Comparison of ENCODE assay signal across 16 cellular contexts in the genomic region with DNA sequence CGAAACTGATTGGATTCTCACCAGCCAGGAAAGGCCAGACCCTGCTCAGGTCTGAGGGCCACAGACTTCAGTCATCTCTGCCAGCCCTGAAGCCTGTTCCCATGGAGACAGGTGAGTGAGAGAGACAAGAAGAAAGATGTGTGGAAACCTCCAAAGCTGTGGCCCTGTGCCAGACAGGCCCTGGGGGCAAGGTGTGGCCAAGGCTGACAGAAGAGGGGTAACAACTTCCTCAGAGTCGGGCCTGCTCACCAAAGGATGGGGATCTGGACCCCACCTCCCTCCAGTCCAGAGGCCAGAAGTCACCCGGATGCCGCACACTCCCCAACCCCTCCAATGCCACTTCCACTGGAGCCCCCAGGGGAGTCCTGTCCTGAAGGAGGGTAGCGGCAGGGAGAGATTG.
DNase-seq lines count a peak whose midpoint lies in the region; ATAC-seq and TF ChIP-seq lines count a peak whose summit lies in the region.
"Had no signal": no experiment of that assay in that cellular context is flagged by ENCODE, and none has a peak within 500 bp of the region (broad histone marks: within the 10 kb centered on the region; RNA-seq: fewer than 3 reads in every experiment).

No MANE protein-coding gene starts in this region.

- no peak for TF ChIP-seq CTCF in transverse colon (IDR thresholded peaks at IDR 0.05)

- no peaks in the 10 kb centered on the region for H3K36me3 ChIP-seq in transverse colon
- H3K36me3 ChIP-seq: heart right ventricle, right atrium auricular region had no signal

- no peak overlapping the region for H3K4me3 ChIP-seq in transverse colon

- no peak overlapping the region for H3K27ac ChIP-seq in transverse colon
- H3K27ac ChIP-seq: heart right ventricle, right atrium auricular region had no signal

- intact Hi-C loops in transverse colon (cut with DNase I; ENCODE audit: low total_unique reads) = no loop called here

- TF ChIP-seq EP300 in transverse colon (IDR thresholded peaks at IDR 0.05; ENCODE audit: low read depth) = no peak

- peaks cover 5 to 11% (median 11%) of the 10 kb centered on the region in 4 donors for H3K4me1 ChIP-seq in transverse colon

- WGBS in transverse colon (ENCODE audit: low coverage in 1 of 2), 2 donors = 78% methylated on average over 5 of the region's 5 CpGs; no CpG with 5 or more reads in 1 of the 2 donors

- H3K9me3 ChIP-seq in transverse colon = no peaks in the 10 kb centered on the region
- H3K9me3 ChIP-seq: heart right ventricle, right atrium auricular region had no signal

- in situ Hi-C loops in transverse colon (cut with MboI; ENCODE audit: low pct_ligation_motif_present in 1 of 4, low pct_unique_long_range_greater_than_20kb in 1 of 4, low sequenced_read_pairs in 3 of 4) = loop anchor here in 1 of 4 donors (25.0 kb wide), 1 partner anchor 1837 kb away; a partner anchor contains a TSS

- peaks cover 40% of the 10 kb centered on the region for H3K27me3 ChIP-seq in transverse colon
- H3K27me3 ChIP-seq: right atrium auricular region had no signal

- ATAC-seq in HG03342 (IDR thresholded peaks at IDR 0.05; ENCODE audit: unreplicated experiment) = no peak
- ATAC-seq: naive thymus-derived CD4-positive, alpha-beta T cell had no signal

- DNase-seq in COR-L47 (lab: John Stamatoyannopoulos, UW) (peak; percentile 71), HT1080 (ENCODE audit: low read depth) (peak; percentile 18), NCI-H748 treated with DMSO at 0.1 percent for 48 hours (lab: John Stamatoyannopoulos, UW) (peak; percentile 22), glomerular visceral epithelial cell (ENCODE audit: extremely low spot score) (peak; percentile 42), transverse colon (no peak), midbrain (lab: John Stamatoyannopoulos, UW) (no peak)
- DNase-seq in activated CD4-positive, alpha-beta T cell treated with anti-CD3 and anti-CD28 coated beads for 48 hours = no peak
- DNase-seq: activated naive CD8-positive, alpha-beta T cell treated with anti-CD3 and anti-CD28 coated beads for 36 hours; cerebellar nuclear complex; heart right ventricle; naive thymus-derived CD4-positive, alpha-beta T cell; NK-92 treated with Interleukin-12 subunit alpha and Interleukin-12 subunit beta, amount 100 ng/mL, for 24 hours; stimulated activated CD4-positive, alpha-beta T cell treated with anti-CD3 and anti-CD28 coated beads, Interleukin-4, amount 100 ng/mL, for 1 hour; stimulated activated naive CD4-positive, alpha-beta T cell treated with Interleukin-2 at 50 U/mL for 16 hours had no signal

- no peak for TF ChIP-seq POLR2A in transverse colon (IDR thresholded peaks at IDR 0.05)

Comparison
In these comparisons a context has a peak if more than half of its experiments do, and no peak if none do; other contexts are left out.
1. DNase-seq: peak in COR-L47 (single experiment), HT1080 (single experiment), NCI-H748 treated with DMSO at 0.1 percent for 48 hours (single experiment) and glomerular visceral epithelial cell (single experiment); none in transverse colon (single experiment), activated CD4-positive, alpha-beta T cell treated with anti-CD3 and anti-CD28 coated beads for 48 hours (single experiment) and midbrain (single experiment).